Comparison of ENCODE assay signal across 24 cellular contexts in the genomic region with DNA sequence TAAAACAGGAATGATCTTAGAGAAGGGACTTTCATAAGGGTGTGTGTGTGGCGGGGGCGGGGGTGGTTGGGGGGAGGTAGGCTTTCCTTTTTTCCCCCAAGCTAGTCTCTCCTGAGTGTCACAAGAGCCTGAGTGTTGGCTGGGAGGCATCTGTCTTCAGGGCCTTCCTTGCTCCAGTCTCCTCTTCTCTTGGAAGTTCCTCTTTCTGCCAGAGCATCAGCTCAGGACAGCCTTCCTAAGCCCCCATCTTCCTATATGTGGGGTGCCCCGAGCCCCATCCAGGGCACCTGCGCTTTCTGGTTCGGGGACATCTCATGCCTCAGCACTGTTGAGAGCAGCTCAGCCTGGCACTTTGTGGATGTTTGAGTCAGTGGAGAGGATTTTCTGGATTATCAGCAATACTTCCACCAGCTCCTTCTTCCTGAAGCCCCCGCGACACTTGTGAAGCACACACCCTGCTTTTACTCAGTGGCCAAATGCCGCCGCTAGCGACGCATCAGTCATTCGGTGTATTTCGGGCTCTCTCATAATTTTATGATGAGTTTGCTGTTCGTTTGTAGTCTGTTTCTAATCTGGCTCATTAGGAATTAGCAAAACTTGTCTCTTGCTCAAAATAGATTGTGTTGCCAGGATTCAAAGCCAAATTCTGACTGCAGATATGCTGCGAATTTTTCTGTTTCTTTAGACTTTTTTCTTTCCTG.
DNase-seq lines count a peak whose midpoint lies in the region; ATAC-seq and TF ChIP-seq lines count a peak whose summit lies in the region.
"Had no signal": no experiment of that assay in that cellular context is flagged by ENCODE, and none has a peak within 500 bp of the region (broad histone marks: within the 10 kb centered on the region; RNA-seq: fewer than 3 reads in every experiment).

No MANE protein-coding gene starts in this region.

- H3K9me3 ChIP-seq in ascending aorta, result no peaks in the 10 kb centered on the region
- no peaks in the 10 kb centered on the region for H3K9me3 ChIP-seq in CD8-positive, alpha-beta memory T cell (ENCODE audit: low read length)
- H3K9me3 ChIP-seq: A549, BE2C, psoas muscle, SJSA1 had no signal

- H3K27ac Mint-ChIP-seq in natural killer cell, result peak overlapping the region in 1 of 2 donors; percentile 71
- peak overlapping the region in 1 of 2 donors; percentile 61 for H3K27ac Mint-ChIP-seq in natural killer cell treated with Interleukin-12 subunit alpha and Interleukin-12 subunit beta and Interleukin-15 and Interleukin-18, amount 100 ng/mL, for 72 hours
- H3K27ac Mint-ChIP-seq in memory B cell, result peak overlapping the region; percentile 40
- peak overlapping the region in 2 of 8 donors; percentile 32 to 45 for H3K27ac Mint-ChIP-seq in CD8-positive, alpha-beta memory T cell

- H3K36me3 ChIP-seq in ascending aorta, result no peaks in the 10 kb centered on the region
- H3K36me3 ChIP-seq in CD8-positive, alpha-beta memory T cell (ENCODE audit: insufficient read depth, low read length), result no peaks in the 10 kb centered on the region
- H3K36me3 ChIP-seq: BE2C, SJSA1 had no signal

- H3K27me3 Mint-ChIP-seq in natural killer cell (ENCODE audit: low read depth in 2 of 2) (no peaks in the 10 kb centered on the region), memory B cell (no peaks in the 10 kb centered on the region)
- H3K27me3 Mint-ChIP-seq in natural killer cell treated with Interleukin-12 subunit alpha and Interleukin-12 subunit beta and Interleukin-15 and Interleukin-18, amount 100 ng/mL, for 72 hours, result no peaks in the 10 kb centered on the region
- H3K27me3 Mint-ChIP-seq in CD8-positive, alpha-beta memory T cell, result no peaks in the 10 kb centered on the region
- H3K27me3 Mint-ChIP-seq: IgD-negative memory B cell had no signal

- peak overlapping the region; percentile 16 to 32 for H3K27ac ChIP-seq in ascending aorta
- no peak overlapping the region for H3K27ac ChIP-seq in CD8-positive, alpha-beta memory T cell (ENCODE audit: low read depth, low read length)
- H3K27ac ChIP-seq: coronary artery, psoas muscle, SJSA1 had no signal

- CTCF ChIA-PET in CD8-positive, alpha-beta memory T cell (lab: Charles Lee), result interaction anchor here (1.3 kb wide), 1 partner anchor 7 kb away, joined by 3 read pairs; no protein-coding TSS in a partner anchor

- POLR2A ChIA-PET in CD8-positive, alpha-beta memory T cell (lab: Charles Lee), result no interaction called here

- H3K4me1 Mint-ChIP-seq in natural killer cell (peaks cover 65 to 73% of the 10 kb centered on the region in 2 donors), memory B cell (peaks cover 37% of the 10 kb centered on the region)
- peaks cover 59 to 71% of the 10 kb centered on the region in 2 donors for H3K4me1 Mint-ChIP-seq in natural killer cell treated with Interleukin-12 subunit alpha and Interleukin-12 subunit beta and Interleukin-15 and Interleukin-18, amount 100 ng/mL, for 72 hours (ENCODE audit: low read depth in 2 of 2)
- peaks cover 55 to 93% (median 65%) of the 10 kb centered on the region in 3 donors for H3K4me1 Mint-ChIP-seq in CD8-positive, alpha-beta memory T cell

- H3K4me1 ChIP-seq in ascending aorta, result peaks cover 0 to 49% of the 10 kb centered on the region in 2 donors
- H3K4me1 ChIP-seq in CD8-positive, alpha-beta memory T cell (ENCODE audit: insufficient read depth, low read length), result peaks cover 36% of the 10 kb centered on the region

- ATAC-seq in natural killer cell, result no peak
- no peak for ATAC-seq in natural killer cell treated with Interleukin-12 subunit alpha and Interleukin-12 subunit beta and Interleukin-15 and Interleukin-18, amount 100 ng/mL, for 72 hours
- no peak for ATAC-seq in memory B cell (ENCODE audit: low read depth)
- ATAC-seq: A549; activated T-cell treated with anti-CD3 and anti-CD28 coated beads, Interleukin-2, amount 50 U/mL, for 4 hours; psoas muscle had no signal

- intact Hi-C loops in natural killer cell (cut with micrococcal nuclease), result no loop called here
- intact Hi-C loops in ascending aorta (cut with DNase I), result no loop called here

- DNase-seq in natural killer cell (no peak), ascending aorta (ENCODE audit: low spot score in 2 of 2) (no peak), memory B cell (ENCODE audit: low spot score in 2 of 2) (no peak), amniotic stem cell (lab: John Stamatoyannopoulos, UW) (no peak), NCI-H526 treated with DMSO at 0.1 percent for 48 hours (lab: John Stamatoyannopoulos, UW) (no peak)
- no peak for DNase-seq in natural killer cell treated with Interleukin-12 subunit alpha and Interleukin-12 subunit beta and Interleukin-15 and Interleukin-18, amount 100 ng/mL, for 72 hours (ENCODE audit: low spot score)
- DNase-seq in stimulated activated CD4-positive, alpha-beta T cell treated with anti-CD3 and anti-CD28 coated beads, Interleukin-12 subunit alpha, Interleukin-12 subunit beta, amount 100 ng/mL, for 4 hours, result no peak
- DNase-seq in CD8-positive, alpha-beta memory T cell, result no peak
- DNase-seq: activated CD4-positive, alpha-beta T cell treated with anti-CD3 and anti-CD28 coated beads for 4 hours; activated CD8-positive, alpha-beta memory T cell treated with anti-CD3 and anti-CD28 coated beads for 24 hours; activated naive CD4-positive, alpha-beta T cell; activated T-cell treated with anti-CD3 and anti-CD28 coated beads, Interleukin-2, amount 50 U/mL, for 4 hours; BE2C; glutamatergic neuron; NCI-H1436 treated with DMSO at 0.1 percent for 48 hours; NCI-H2107; psoas muscle; stimulated activated CD4-positive, alpha-beta T cell treated with anti-CD3 and anti-CD28 coated beads, Interleukin-2, amount 100 ng/mL, for 24 hours; substantia nigra had no signal

- H3K4me3 ChIP-seq in ascending aorta, result no peak overlapping the region
- H3K4me3 ChIP-seq in CD8-positive, alpha-beta memory T cell (ENCODE audit: low read length), result no peak overlapping the region
- H3K4me3 ChIP-seq: A549, coronary artery, lung, psoas muscle, SJSA1 had no signal

- H3K9me3 Mint-ChIP-seq in natural killer cell (no peaks in the 10 kb centered on the region), memory B cell (no peaks in the 10 kb centered on the region)
- no peaks in the 10 kb centered on the region for H3K9me3 Mint-ChIP-seq in natural killer cell treated with Interleukin-12 subunit alpha and Interleukin-12 subunit beta and Interleukin-15 and Interleukin-18, amount 100 ng/mL, for 72 hours
- no peaks in the 10 kb centered on the region for H3K9me3 Mint-ChIP-seq in CD8-positive, alpha-beta memory T cell
- H3K9me3 Mint-ChIP-seq: activated T-cell treated with anti-CD3 and anti-CD28 coated beads, Interleukin-2, amount 50 U/mL, for 4 hours; IgD-negative memory B cell had no signal

- H3K4me3 Mint-ChIP-seq in natural killer cell (peak overlapping the region; percentile 31), memory B cell (no peak overlapping the region)
- H3K4me3 Mint-ChIP-seq in natural killer cell treated with Interleukin-12 subunit alpha and Interleukin-12 subunit beta and Interleukin-15 and Interleukin-18, amount 100 ng/mL, for 72 hours, result no peak overlapping the region
- H3K4me3 Mint-ChIP-seq in CD8-positive, alpha-beta memory T cell, result no peak overlapping the region
- H3K4me3 Mint-ChIP-seq: activated T-cell treated with anti-CD3 and anti-CD28 coated beads, Interleukin-2, amount 50 U/mL, for 4 hours had no signal

- H3K36me3 Mint-ChIP-seq in natural killer cell (no peaks in the 10 kb centered on the region), memory B cell (peaks cover 1% of the 10 kb centered on the region)
- no peaks in the 10 kb centered on the region for H3K36me3 Mint-ChIP-seq in natural killer cell treated with Interleukin-12 subunit alpha and Interleukin-12 subunit beta and Interleukin-15 and Interleukin-18, amount 100 ng/mL, for 72 hours
- peaks cover 0 to 2% (median 2%) of the 10 kb centered on the region in 3 donors for H3K36me3 Mint-ChIP-seq in CD8-positive, alpha-beta memory T cell

- TF ChIP-seq CTCF in natural killer cell (IDR thresholded peaks at IDR 0.05) (no peak), ascending aorta (IDR thresholded peaks at IDR 0.05) (no peak)

- H3K27me3 ChIP-seq in ascending aorta, result no peaks in the 10 kb centered on the region
- H3K27me3 ChIP-seq in CD8-positive, alpha-beta memory T cell (ENCODE audit: insufficient read depth, low read length, poor library complexity, severe bottlenecking), result no peaks in the 10 kb centered on the region
- H3K27me3 ChIP-seq: BE2C, SJSA1 had no signal
